20 cellular contexts compared by ENCODE assay signal in the genomic region with DNA sequence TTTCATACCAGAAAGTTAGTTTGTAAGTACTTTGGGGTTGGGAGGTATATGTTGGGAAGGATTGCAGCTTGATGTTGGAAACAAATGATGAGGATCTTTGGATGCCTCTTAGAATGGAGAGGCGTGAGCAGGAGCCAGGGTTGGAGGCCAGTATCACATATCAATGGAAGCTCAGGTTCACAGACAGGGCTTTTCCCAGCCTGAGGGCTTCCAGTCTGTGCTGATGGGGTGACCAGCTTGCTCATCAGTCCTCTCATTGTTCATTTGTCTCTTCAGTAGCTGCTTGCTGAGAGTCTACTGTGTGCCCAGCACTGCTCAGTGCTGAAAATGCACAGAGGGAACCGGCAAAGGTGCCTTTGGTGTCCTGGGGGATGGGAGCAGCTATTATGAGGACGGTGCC. TPM values are rescaled to one million over a fixed set of nuclear protein-coding genes. Genes with fewer than 3 reads are reported as not detected.
A peak's percentile ranks its signal among the peaks of the same experiment; 100 is the strongest.
DNase-seq lines count a peak whose midpoint lies in the region; ATAC-seq, FAIRE-seq and TF ChIP-seq lines count a peak whose summit lies in the region.
"Had no signal": no experiment of that assay in that cellular context is flagged by ENCODE, and none has a peak within 500 bp of the region (broad histone marks: within the 10 kb centered on the region; RNA-seq: fewer than 3 reads in every experiment).

No MANE protein-coding gene starts in this region.

- H3K23ac ChIP-seq in H1 (ENCODE audit: insufficient read length): no peak overlapping the region

- H4K5ac ChIP-seq in H1 (ENCODE audit: insufficient read length, low read depth, low read length): no peak overlapping the region

- no peaks in the 10 kb centered on the region for H3K79me1 ChIP-seq in H1 (ENCODE audit: low read depth, low read length)

- H3K79me2 ChIP-seq in H1 (ENCODE audit: control insufficient read depth in 1 of 2, insufficient read depth in 2 of 2, low read length in 2 of 2): no peaks in the 10 kb centered on the region
- no peaks in the 10 kb centered on the region for H3K79me2 ChIP-seq in neural progenitor cell (ENCODE audit: low read depth)

- H4K20me1 ChIP-seq in H1 (replicated peaks in 1 of 2; ENCODE audit: control insufficient read depth in 1 of 2, insufficient read depth in 2 of 2, low read length in 2 of 2): no peaks in the 10 kb centered on the region
- no peaks in the 10 kb centered on the region for H4K20me1 ChIP-seq in neural progenitor cell (ENCODE audit: low read depth)
- H4K20me1 ChIP-seq: BLaER1 had no signal

- ATAC-seq in activated naive CD4-positive, alpha-beta T cell treated with anti-CD3 and anti-CD28 coated beads, Interleukin-2, amount 50 U/mL, for 72 hours: no peak
- ATAC-seq in HG02870 (IDR thresholded peaks at IDR 0.05; ENCODE audit: unreplicated experiment): no peak
- ATAC-seq: CD8-positive, alpha-beta T cell; GM12878 had no signal

- no peaks in the 10 kb centered on the region for H3K23me2 ChIP-seq in H1 (ENCODE audit: low read depth, low read length)

- H3K27ac ChIP-seq in H1 (ENCODE audit: low read depth, low read length): no peak overlapping the region
- H3K27ac ChIP-seq in neural progenitor cell: no peak overlapping the region
- H3K27ac ChIP-seq: 22Rv1, A549, BLaER1 had no signal

- no peak for DNase-seq in activated naive CD4-positive, alpha-beta T cell treated with anti-CD3 and anti-CD28 coated beads, Interleukin-2, amount 50 U/mL, for 72 hours (ENCODE audit: low spot score in 2 of 2)
- DNase-seq in NCI-H69 (lab: John Stamatoyannopoulos, UW): peak; percentile 4
- DNase-seq in H1 (ENCODE audit: low read depth in 1 of 2, low spot score in 2 of 2): no peak
- DNase-seq in neural progenitor cell (ENCODE audit: low spot score): no peak
- DNase-seq in activated CD4-positive, alpha-beta T cell treated with anti-CD3 and anti-CD28 coated beads for 4 hours: no peak
- DNase-seq: CD8-positive, alpha-beta T cell; COR-L47; DMS 273 treated with DMSO at 0.1 percent for 48 hours; DMS53; DND-41; EL; GOT3; H9 had no signal

- no peak overlapping the region for H3K9ac ChIP-seq in H1 (replicated peaks in 1 of 4; ENCODE audit: extremely low read depth in 1 of 4, low read depth in 3 of 4, low read length in 3 of 4)
- H3K9ac ChIP-seq in neural progenitor cell: no peak overlapping the region
- H3K9ac ChIP-seq: BLaER1 had no signal

- TF ChIP-seq EP300 in H1 (IDR thresholded peaks at IDR 0.05; ENCODE audit: borderline replicate concordance in 1 of 2, low read depth in 2 of 2, low read length in 2 of 2): no peak

- TF ChIP-seq RAD21 in H1 (IDR thresholded peaks at IDR 0.05 in 1 of 2, conservative IDR thresholded peaks at IDR 0.05 in 1 of 2; ENCODE audit: low read depth in 2 of 2, low read length in 2 of 2): no peak

- H2BK15ac ChIP-seq in H1 (ENCODE audit: low read length): no peak overlapping the region

- POLR2A ChIA-PET in H1 (lab: Charles Lee; ENCODE audit: partially characterized antibody): interaction anchor here (1.8 kb wide), 1 partner anchor 34 kb away, joined by 6 read pairs; a partner anchor contains a TSS

- H2BK12ac ChIP-seq in H1 (ENCODE audit: low read depth, low read length): no peak overlapping the region

- no peaks in the 10 kb centered on the region for H3K4me1 Mint-ChIP-seq in activated naive CD4-positive, alpha-beta T cell treated with anti-CD3 and anti-CD28 coated beads, Interleukin-2, amount 50 U/mL, for 24 hours
- H3K4me1 Mint-ChIP-seq in neural progenitor cell: peaks cover 4% of the 10 kb centered on the region

- no peaks in the 10 kb centered on the region for H3K9me3 Mint-ChIP-seq in activated naive CD4-positive, alpha-beta T cell treated with anti-CD3 and anti-CD28 coated beads, Interleukin-2, amount 50 U/mL, for 24 hours
- no peaks in the 10 kb centered on the region for H3K9me3 Mint-ChIP-seq in activated naive CD4-positive, alpha-beta T cell treated with anti-CD3 and anti-CD28 coated beads, Interleukin-2, amount 50 U/mL, for 72 hours
- H3K9me3 Mint-ChIP-seq in neural progenitor cell: no peaks in the 10 kb centered on the region
- H3K9me3 Mint-ChIP-seq: CD8-positive, alpha-beta T cell; H9 had no signal

- no peak overlapping the region for H2BK5ac ChIP-seq in H1 (ENCODE audit: low read depth, low read length)

- H4K8ac ChIP-seq in H1 (ENCODE audit: extremely low read depth, insufficient read depth, low read length): no peak overlapping the region

- FAIRE-seq in H1 (lab: Jason Lieb, UNC): no peak
- FAIRE-seq: A549, GM12878 had no signal

- H3K4me3 Mint-ChIP-seq in activated naive CD4-positive, alpha-beta T cell treated with anti-CD3 and anti-CD28 coated beads, Interleukin-2, amount 50 U/mL, for 24 hours: no peak overlapping the region
- no peak overlapping the region for H3K4me3 Mint-ChIP-seq in neural progenitor cell
- H3K4me3 Mint-ChIP-seq: CD8-positive, alpha-beta T cell; H9 had no signal

- H3K27me3 ChIP-seq in H1 (replicated peaks in 1 of 4; ENCODE audit: control insufficient read depth in 3 of 4, extremely low read depth in 1 of 4, insufficient read depth in 3 of 4, low read length in 3 of 4): peaks cover 0 to 5% (median 2%) of the 10 kb centered on the region in 4 experiments; a peak in 2 of 7 replicates
- H3K27me3 ChIP-seq in neural progenitor cell: peaks cover 15% of the 10 kb centered on the region
- H3K27me3 ChIP-seq: BLaER1 had no signal

- no peak overlapping the region for H3K56ac ChIP-seq in H1 (replicated peaks; ENCODE audit: insufficient read length, low read depth, low read length)

- no peak overlapping the region for H2BK20ac ChIP-seq in H1 (ENCODE audit: low read length)

- H3K4ac ChIP-seq in H1 (replicated peaks; ENCODE audit: insufficient read length, low read depth, low read length): no peak overlapping the region

- no peak overlapping the region for H3K14ac ChIP-seq in H1 (ENCODE audit: insufficient read length)

- TF ChIP-seq CTCF in H1 (IDR thresholded peaks at IDR 0.05; ENCODE audit: control extremely low read depth in 1 of 3, insufficient read depth in 1 of 3, low read depth in 1 of 3, low read length in 3 of 3) (no peak), neural progenitor cell (IDR thresholded peaks at IDR 0.05) (no peak)

- TF ChIP-seq POLR2A in H1 (IDR thresholded peaks at IDR 0.05; ENCODE audit: control extremely low read depth in 1 of 2, low read depth in 2 of 2, low read length in 2 of 2): no peak

- H3K36me3 ChIP-seq in H1 (ENCODE audit: control insufficient read depth in 2 of 4, insufficient read depth in 4 of 4, low read length in 3 of 4) (no peaks in the 10 kb centered on the region), neural progenitor cell (no peaks in the 10 kb centered on the region)
- H3K36me3 ChIP-seq: BLaER1 had no signal

- H3F3A ChIP-seq in neural progenitor cell (ENCODE audit: low read depth): no peaks in the 10 kb centered on the region

- H3K4me2 ChIP-seq in H1 (ENCODE audit: insufficient read depth in 1 of 2, low read depth in 2 of 2, low read length in 2 of 2) (no peak overlapping the region), neural progenitor cell (no peak overlapping the region)
- H3K4me2 ChIP-seq: A549, BLaER1 had no signal

- H3K27me3 Mint-ChIP-seq in activated naive CD4-positive, alpha-beta T cell treated with anti-CD3 and anti-CD28 coated beads, Interleukin-2, amount 50 U/mL, for 24 hours: peaks cover 2% of the 10 kb centered on the region
- H3K27me3 Mint-ChIP-seq in neural progenitor cell (ENCODE audit: insufficient read depth, low read depth): peaks cover 8% of the 10 kb centered on the region

- no peak overlapping the region for H4K91ac ChIP-seq in H1 (replicated peaks; ENCODE audit: insufficient read length, low read length)

- H3K4me1 ChIP-seq in H1 (replicated peaks in 1 of 4; ENCODE audit: control insufficient read depth in 3 of 4, insufficient read depth in 4 of 4, low read length in 3 of 4): no peaks in the 10 kb centered on the region
- H3K4me1 ChIP-seq in neural progenitor cell: no peaks in the 10 kb centered on the region
- H3K4me1 ChIP-seq: A549, BLaER1 had no signal

- 87% methylated on average over 3 of the region's 3 CpGs; no CpG with 5 or more reads in 1 of the 2 experiments for WGBS in H1 (ENCODE audit: extremely low coverage in 1 of 2, insufficient coverage in 1 of 2, insufficient read length in 1 of 2, insufficient replicate concordance in 2 of 2, low coverage in 1 of 2, low lambda C conversion rate in 2 of 2, missing lambda C conversion rate in 1 of 2), 2 experiments

- peak overlapping the region; percentile 63 for H3K27ac Mint-ChIP-seq in activated naive CD4-positive, alpha-beta T cell treated with anti-CD3 and anti-CD28 coated beads, Interleukin-2, amount 50 U/mL, for 24 hours
- H3K27ac Mint-ChIP-seq in activated naive CD4-positive, alpha-beta T cell treated with anti-CD3 and anti-CD28 coated beads, Interleukin-2, amount 50 U/mL, for 72 hours: no peak overlapping the region
- H3K27ac Mint-ChIP-seq in neural progenitor cell: no peak overlapping the region
- H3K27ac Mint-ChIP-seq: CD8-positive, alpha-beta T cell; H9 had no signal

- H2BK120ac ChIP-seq in H1 (replicated peaks; ENCODE audit: low read depth, low read length): no peak overlapping the region

- no peaks in the 10 kb centered on the region for H3K36me3 Mint-ChIP-seq in activated naive CD4-positive, alpha-beta T cell treated with anti-CD3 and anti-CD28 coated beads, Interleukin-2, amount 50 U/mL, for 24 hours
- no peaks in the 10 kb centered on the region for H3K36me3 Mint-ChIP-seq in activated naive CD4-positive, alpha-beta T cell treated with anti-CD3 and anti-CD28 coated beads, Interleukin-2, amount 50 U/mL, for 72 hours
- H3K36me3 Mint-ChIP-seq in neural progenitor cell: no peaks in the 10 kb centered on the region
- H3K36me3 Mint-ChIP-seq: CD8-positive, alpha-beta T cell had no signal

- CTCF ChIA-PET in H1 (lab: Charles Lee; ENCODE audit: partially characterized antibody): interaction anchor here (1.1 to 1.9 kb wide), 4 partner anchors 18 to 66 kb away, joined by 3 to 8 read pairs (median 3); no protein-coding TSS in a partner anchor

- H2AFZ ChIP-seq in H1 (ENCODE audit: low read length) (peak overlapping the region; percentile 53; the same call in 1 of the 2 replicates), neural progenitor cell (replicated peaks) (no peak overlapping the region)

- no peak overlapping the region for H3K18ac ChIP-seq in H1 (ENCODE audit: extremely low read depth, low read length)

- H2AK5ac ChIP-seq in H1 (ENCODE audit: low read depth, low read length): no peak overlapping the region

- H3K9me3 ChIP-seq in H1 (ENCODE audit: insufficient read depth in 2 of 2, low read depth in 1 of 2, low read length in 1 of 2) (no peaks in the 10 kb centered on the region), neural progenitor cell (ENCODE audit: low read depth) (no peaks in the 10 kb centered on the region)
- H3K9me3 ChIP-seq: A549, BLaER1 had no signal

- no peak overlapping the region for H3K4me3 ChIP-seq in H1 (ENCODE audit: extremely low read depth in 1 of 4, insufficient read depth in 2 of 4, low read depth in 3 of 4, low read length in 4 of 4)
- no peak overlapping the region for H3K4me3 ChIP-seq in neural progenitor cell
- H3K4me3 ChIP-seq: A549, BLaER1, GM12878 had no signal

RNA-seq across cellular contexts. Expression of a gene that starts 5.8 kb away (rescaled TPM):
- total RNA-seq in activated naive CD4-positive, alpha-beta T cell treated with anti-CD3 and anti-CD28 coated beads, Interleukin-2, amount 50 U/mL, for 72 hours: not detected
- 0.09 and 0.27 TPM in 2 replicates for total RNA-seq in H1 (2021; fragmentation: NEBNext Ultra II Directional; extraction: Animal tissue kit (Norgen Biotek cat#: 25700))
- 0.06 and 0.15 TPM in 2 replicates for polyA plus RNA-seq in H1 (2011; rRNA removed)
- polyA plus RNA-seq in H1 (2011; cell fraction: cytosol; rRNA removed): 0.12 TPM
- 0.58 TPM for polyA plus RNA-seq in H1 (2011; cell fraction: nucleus; rRNA removed)
- polyA plus RNA-seq in H1 (2012, experiment 1 of 2): 0.36 to 2.1 TPM (median 0.61 TPM) in 4 replicates
- polyA plus RNA-seq in H1 (2012, experiment 2 of 2): 0.25 TPM
- 0.10 TPM for polyA plus RNA-seq in H1 (2013, experiment 1 of 2)
- polyA plus RNA-seq in H1 (2013, experiment 2 of 2): 0.13 TPM
- polyA minus RNA-seq in H1 (2011; rRNA and poly(A)+ RNA removed): 0.13 and 0.20 TPM in 2 replicates
- not detected for polyA minus RNA-seq in H1 (2011; cell fraction: cytosol; rRNA and poly(A)+ RNA removed)
- not detected for polyA minus RNA-seq in H1 (2011; cell fraction: nucleus; rRNA and poly(A)+ RNA removed)
- 0.11 and 0.12 TPM in 2 replicates for total RNA-seq in neural progenitor cell (ENCODE audit: low replicate concordance)
- total RNA-seq: CD8-positive, alpha-beta T cell; G401; GM12878; H9 had no signal

RNA-seq across cellular contexts. Expression of a gene that starts 5.9 kb away (rescaled TPM):
- total RNA-seq in activated naive CD4-positive, alpha-beta T cell treated with anti-CD3 and anti-CD28 coated beads, Interleukin-2, amount 50 U/mL, for 72 hours: 10 to 100 TPM; 11.2 to 11.8 TPM
- 55.7 and 58.5 TPM in 2 replicates for total RNA-seq in H1 (2021; fragmentation: NEBNext Ultra II Directional; extraction: Animal tissue kit (Norgen Biotek cat#: 25700))
- 18.2 and 25.0 TPM in 2 replicates for polyA plus RNA-seq in H1 (2011; rRNA removed)
- 34.1 TPM for polyA plus RNA-seq in H1 (2011; cell fraction: cytosol; rRNA removed)
- 16.4 TPM for polyA plus RNA-seq in H1 (2011; cell fraction: nucleus; rRNA removed)
- 30.7 to 44.0 TPM (median 34.1 TPM) in 4 replicates for polyA plus RNA-seq in H1 (2012, experiment 1 of 2)
- 4.5 TPM for polyA plus RNA-seq in H1 (2012, experiment 2 of 2)
- polyA plus RNA-seq in H1 (2013, experiment 1 of 2): 26.5 TPM
- polyA plus RNA-seq in H1 (2013, experiment 2 of 2): 28.9 TPM
- 54.2 and 75.7 TPM in 2 replicates for polyA minus RNA-seq in H1 (2011; rRNA and poly(A)+ RNA removed)
- polyA minus RNA-seq in H1 (2011; cell fraction: cytosol; rRNA and poly(A)+ RNA removed): 24.4 TPM
- 18.6 TPM for polyA minus RNA-seq in H1 (2011; cell fraction: nucleus; rRNA and poly(A)+ RNA removed)
- total RNA-seq in neural progenitor cell (ENCODE audit: low replicate concordance): 71.8 and 101 TPM in 2 replicates

RNA-seq across cellular contexts. Expression of a gene that starts 34.2 kb away (rescaled TPM):
- total RNA-seq in activated naive CD4-positive, alpha-beta T cell treated with anti-CD3 and anti-CD28 coated beads, Interleukin-2, amount 50 U/mL, for 72 hours: 10 to 100 TPM; 39.9 to 41.1 TPM
- total RNA-seq in H1 (2021; fragmentation: NEBNext Ultra II Directional; extraction: Animal tissue kit (Norgen Biotek cat#: 25700)): 52.0 and 53.3 TPM in 2 replicates
- polyA plus RNA-seq in H1 (2011; rRNA removed): 30.6 and 33.7 TPM in 2 replicates
- 46.4 TPM for polyA plus RNA-seq in H1 (2011; cell fraction: cytosol; rRNA removed)
- 83.5 TPM for polyA plus RNA-seq in H1 (2011; cell fraction: nucleus; rRNA removed)
- polyA plus RNA-seq in H1 (2012, experiment 1 of 2): 39.2 to 58.7 TPM (median 43.2 TPM) in 4 replicates
- 11.1 TPM for polyA plus RNA-seq in H1 (2012, experiment 2 of 2)
- polyA plus RNA-seq in H1 (2013, experiment 1 of 2): 55.9 TPM
- polyA plus RNA-seq in H1 (2013, experiment 2 of 2): 58.6 TPM
- polyA minus RNA-seq in H1 (2011; rRNA and poly(A)+ RNA removed): 61.5 and 64.3 TPM in 2 replicates
- 61.6 TPM for polyA minus RNA-seq in H1 (2011; cell fraction: cytosol; rRNA and poly(A)+ RNA removed)
- polyA minus RNA-seq in H1 (2011; cell fraction: nucleus; rRNA and poly(A)+ RNA removed): 95.3 TPM
- total RNA-seq in neural progenitor cell (ENCODE audit: low replicate concordance): 52.3 and 54.4 TPM in 2 replicates

RNA-seq across cellular contexts. Expression of a gene that starts 35.9 kb away (rescaled TPM):
- 10 to 100 TPM; 42.5 to 52.8 TPM for total RNA-seq in activated naive CD4-positive, alpha-beta T cell treated with anti-CD3 and anti-CD28 coated beads, Interleukin-2, amount 50 U/mL, for 72 hours
- 63.8 and 68.0 TPM in 2 replicates for total RNA-seq in H1 (2021; fragmentation: NEBNext Ultra II Directional; extraction: Animal tissue kit (Norgen Biotek cat#: 25700))
- polyA plus RNA-seq in H1 (2011; rRNA removed): 44.6 and 81.6 TPM in 2 replicates
- polyA plus RNA-seq in H1 (2011; cell fraction: cytosol; rRNA removed): 60.1 TPM
- 466 TPM for polyA plus RNA-seq in H1 (2011; cell fraction: nucleus; rRNA removed)
- 65.5 to 73.4 TPM (median 68.4 TPM) in 4 replicates for polyA plus RNA-seq in H1 (2012, experiment 1 of 2)
- polyA plus RNA-seq in H1 (2012, experiment 2 of 2): 42.0 TPM
- 52.5 TPM for polyA plus RNA-seq in H1 (2013, experiment 1 of 2)
- polyA plus RNA-seq in H1 (2013, experiment 2 of 2): 44.5 TPM
- polyA minus RNA-seq in H1 (2011; rRNA and poly(A)+ RNA removed): 38.9 and 40.4 TPM in 2 replicates
- 37.3 TPM for polyA minus RNA-seq in H1 (2011; cell fraction: cytosol; rRNA and poly(A)+ RNA removed)
- 82.2 TPM for polyA minus RNA-seq in H1 (2011; cell fraction: nucleus; rRNA and poly(A)+ RNA removed)
- 23.3 and 70.3 TPM in 2 replicates for total RNA-seq in neural progenitor cell (ENCODE audit: low replicate concordance)

RNA-seq across cellular contexts. Expression of a gene that starts 40.0 kb away (rescaled TPM):
- under 1 TPM in 1 of 2 donors, not detected in 1; 0.47 TPM for total RNA-seq in activated naive CD4-positive, alpha-beta T cell treated with anti-CD3 and anti-CD28 coated beads, Interleukin-2, amount 50 U/mL, for 72 hours
- 1.3 and 1.6 TPM in 2 replicates for total RNA-seq in H1 (2021; fragmentation: NEBNext Ultra II Directional; extraction: Animal tissue kit (Norgen Biotek cat#: 25700))
- polyA plus RNA-seq in H1 (2011; rRNA removed): 1.2 and 2.3 TPM in 2 replicates
- polyA plus RNA-seq in H1 (2011; cell fraction: cytosol; rRNA removed): 1.8 TPM
- polyA plus RNA-seq in H1 (2011; cell fraction: nucleus; rRNA removed): 4.1 TPM
- 0.64 to 0.78 TPM (median 0.70 TPM) in 4 replicates for polyA plus RNA-seq in H1 (2012, experiment 1 of 2)
- polyA plus RNA-seq in H1 (2012, experiment 2 of 2): 0.46 TPM
- 0.51 TPM for polyA plus RNA-seq in H1 (2013, experiment 1 of 2)
- polyA plus RNA-seq in H1 (2013, experiment 2 of 2): 0.33 TPM
- 0.17 and 0.25 TPM in 2 replicates for polyA minus RNA-seq in H1 (2011; rRNA and poly(A)+ RNA removed)
- 1.9 TPM for polyA minus RNA-seq in H1 (2011; cell fraction: cytosol; rRNA and poly(A)+ RNA removed)
- polyA minus RNA-seq in H1 (2011; cell fraction: nucleus; rRNA and poly(A)+ RNA removed): 0.90 TPM
- total RNA-seq in neural progenitor cell (ENCODE audit: low replicate concordance): not detected in 2 replicates
- total RNA-seq: CD8-positive, alpha-beta T cell; G401 had no signal
- polyA plus RNA-seq: A549 had no signal
